16 cellular contexts compared by ENCODE assay signal in genomic region chr20:17809714-17810631, GRCh38.
A peak's percentile ranks its signal among the peaks of the same experiment; 100 is the strongest.
DNase-seq lines count a peak whose midpoint lies in the region; ATAC-seq and TF ChIP-seq lines count a peak whose summit lies in the region.
"Had no signal": no experiment of that assay in that cellular context is flagged by ENCODE, and none has a peak within 500 bp of the region (broad histone marks: within the 10 kb centered on the region; RNA-seq: fewer than 3 reads in every experiment).

No MANE protein-coding gene starts in this region.

- H3K4me1 ChIP-seq in mesendoderm (ENCODE audit: control insufficient read depth, low read depth, low read length): no peaks in the 10 kb centered on the region

- TF ChIP-seq CTCF in fibroblast of the aortic adventitia (IDR thresholded peaks at IDR 0.05; ENCODE audit: insufficient read depth, low read length): no peak

- no peak overlapping the region for H3K9ac ChIP-seq in mesendoderm (ENCODE audit: low read length)

- WGBS in mesendoderm (ENCODE audit: extremely low coverage, insufficient coverage, low lambda C conversion rate): no CpG with 5 or more reads among the region's 9 CpGs

- no peak overlapping the region for H3K27ac Mint-ChIP-seq in stimulated activated naive CD8-positive, alpha-beta T cell treated with anti-CD3 and anti-CD28 coated beads, Interleukin-15, amount 100 ng/mL, for 72 hours
- H3K27ac Mint-ChIP-seq: activated naive CD4-positive, alpha-beta T cell treated with anti-CD3 and anti-CD28 coated beads for 36 hours; immature natural killer cell had no signal

- ATAC-seq in stimulated activated naive CD8-positive, alpha-beta T cell treated with anti-CD3 and anti-CD28 coated beads, Interleukin-15, Interleukin-2, amounts not matched to agents 100 U/mL and 50 U/mL, for 24 hours: peak; percentile 28
- no peak for ATAC-seq in stimulated activated naive CD8-positive, alpha-beta T cell treated with anti-CD3 and anti-CD28 coated beads, Interleukin-15, amount 100 ng/mL, for 72 hours
- no peak for ATAC-seq in GM19351 (IDR thresholded peaks at IDR 0.05; ENCODE audit: unreplicated experiment)
- ATAC-seq in GM18517 (IDR thresholded peaks at IDR 0.05; ENCODE audit: unreplicated experiment): no peak

- no peak overlapping the region for H2AK5ac ChIP-seq in mesendoderm (ENCODE audit: low read length)

- no peaks in the 10 kb centered on the region for H3K9me3 Mint-ChIP-seq in stimulated activated naive CD8-positive, alpha-beta T cell treated with anti-CD3 and anti-CD28 coated beads, Interleukin-15, amount 100 ng/mL, for 72 hours
- H3K9me3 Mint-ChIP-seq: activated naive CD4-positive, alpha-beta T cell treated with anti-CD3 and anti-CD28 coated beads for 36 hours; immature natural killer cell; naive B cell had no signal

- H3K4me3 ChIP-seq in fibroblast of the aortic adventitia (ENCODE audit: low read depth, low read length): no peak overlapping the region
- no peak overlapping the region for H3K4me3 ChIP-seq in mesendoderm (ENCODE audit: low read length)
- H3K4me3 ChIP-seq: Peyer's patch, thoracic aorta had no signal

- no peak for DNase-seq in stimulated activated naive CD8-positive, alpha-beta T cell treated with anti-CD3 and anti-CD28 coated beads, Interleukin-15, Interleukin-2, amounts not matched to agents 100 U/mL and 50 U/mL, for 24 hours
- DNase-seq in stimulated activated naive CD8-positive, alpha-beta T cell treated with anti-CD3 and anti-CD28 coated beads, Interleukin-15, amount 100 ng/mL, for 72 hours: no peak
- peak; percentile 31 for DNase-seq in fibroblast of the aortic adventitia (ENCODE audit: low read depth)
- DNase-seq in mesendoderm: peak; percentile 12
- DNase-seq in NCI-H526 treated with DMSO at 0.1 percent for 48 hours (lab: John Stamatoyannopoulos, UW): no peak
- no peak for DNase-seq in erythroblast (lab: John Stamatoyannopoulos, UW)
- DNase-seq: activated naive CD4-positive, alpha-beta T cell treated with anti-CD3 and anti-CD28 coated beads for 36 hours; central memory CD4-positive, alpha-beta T cell; immature natural killer cell; naive B cell; NCI-H446; Peyer's patch; small intestine had no signal

- no peak overlapping the region for H3K23ac ChIP-seq in mesendoderm (ENCODE audit: low read length)

- no peak overlapping the region for H3K4me2 ChIP-seq in mesendoderm (ENCODE audit: low read length)

- H3K27me3 Mint-ChIP-seq in stimulated activated naive CD8-positive, alpha-beta T cell treated with anti-CD3 and anti-CD28 coated beads, Interleukin-15, amount 100 ng/mL, for 72 hours: no peaks in the 10 kb centered on the region

- no peak for TF ChIP-seq POLR2A in erythroblast (IDR thresholded peaks at IDR 0.05; ENCODE audit: low read length)

- no peaks in the 10 kb centered on the region for H3K79me2 ChIP-seq in mesendoderm (ENCODE audit: control insufficient read depth, insufficient read depth, low read length)

- no peak overlapping the region for H2BK5ac ChIP-seq in mesendoderm (ENCODE audit: low read length)

- H3K27ac ChIP-seq in mesendoderm (ENCODE audit: low read depth, low read length): no peak overlapping the region

- no peak overlapping the region for H3K56ac ChIP-seq in mesendoderm (ENCODE audit: low read length)

- H3K4me3 Mint-ChIP-seq in stimulated activated naive CD8-positive, alpha-beta T cell treated with anti-CD3 and anti-CD28 coated beads, Interleukin-15, amount 100 ng/mL, for 72 hours: no peak overlapping the region
- H3K4me3 Mint-ChIP-seq: activated naive CD4-positive, alpha-beta T cell treated with anti-CD3 and anti-CD28 coated beads for 36 hours; immature natural killer cell had no signal

- no peaks in the 10 kb centered on the region for H3K4me1 Mint-ChIP-seq in stimulated activated naive CD8-positive, alpha-beta T cell treated with anti-CD3 and anti-CD28 coated beads, Interleukin-15, amount 100 ng/mL, for 72 hours
- H3K4me1 Mint-ChIP-seq: immature natural killer cell had no signal

- no peak overlapping the region for H4K5ac ChIP-seq in mesendoderm (ENCODE audit: low read length)

- no peaks in the 10 kb centered on the region for H3K27me3 ChIP-seq in mesendoderm (ENCODE audit: insufficient read depth, low read length, poor library complexity)
- H3K27me3 ChIP-seq: Peyer's patch had no signal

- H3K79me1 ChIP-seq in mesendoderm (ENCODE audit: low read length): no peaks in the 10 kb centered on the region

- no peak overlapping the region for H2BK15ac ChIP-seq in mesendoderm (replicated peaks; ENCODE audit: low read depth)

- H3K36me3 ChIP-seq in mesendoderm (ENCODE audit: control insufficient read depth, insufficient read depth, low read length): no peaks in the 10 kb centered on the region
- H3K36me3 ChIP-seq: Peyer's patch, thoracic aorta had no signal

- H4K8ac ChIP-seq in mesendoderm (ENCODE audit: low read depth, low read length): no peak overlapping the region

- H2BK120ac ChIP-seq in mesendoderm (ENCODE audit: low read depth, low read length): no peak overlapping the region

- no peak overlapping the region for H3K18ac ChIP-seq in mesendoderm (ENCODE audit: low read length)

- H3K4ac ChIP-seq in mesendoderm (ENCODE audit: low read depth, low read length): no peak overlapping the region

Comparison
In these comparisons a context has a peak if more than half of its experiments do, and no peak if none do; other contexts are left out.
1. DNase-seq: peak in fibroblast of the aortic adventitia (single experiment) and mesendoderm (single experiment); none in stimulated activated naive CD8-positive, alpha-beta T cell treated with anti-CD3 and anti-CD28 coated beads, Interleukin-15, Interleukin-2, amounts not matched to agents 100 U/mL and 50 U/mL, for 24 hours (single experiment), stimulated activated naive CD8-positive, alpha-beta T cell treated with anti-CD3 and anti-CD28 coated beads, Interleukin-15, amount 100 ng/mL, for 72 hours (0 of 2), NCI-H526 treated with DMSO at 0.1 percent for 48 hours (single experiment) and erythroblast (0 of 2).